10 cellular contexts compared by ENCODE assay signal in the genomic region with DNA sequence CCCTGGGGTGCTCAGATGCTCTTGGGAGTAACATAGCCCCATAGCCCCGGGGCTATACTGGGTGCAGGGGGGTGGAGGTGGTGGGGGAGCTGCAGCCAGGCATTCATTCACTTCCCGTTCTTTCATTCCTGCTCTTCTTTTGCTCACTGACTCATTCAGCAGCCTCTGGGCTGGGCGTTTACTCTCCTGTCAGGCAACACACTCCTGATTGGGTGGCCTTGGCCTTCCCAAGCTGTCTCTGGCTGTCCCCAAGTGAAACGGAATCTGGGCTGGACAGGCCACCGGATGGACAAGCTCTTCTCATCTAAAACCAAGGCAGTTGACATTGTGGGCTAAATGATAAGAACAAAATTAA.
DNase-seq lines count a peak whose midpoint lies in the region; ATAC-seq, FAIRE-seq and TF ChIP-seq lines count a peak whose summit lies in the region.
"Had no signal": no experiment of that assay in that cellular context is flagged by ENCODE, and none has a peak within 500 bp of the region (broad histone marks: within the 10 kb centered on the region; RNA-seq: fewer than 3 reads in every experiment).

No MANE protein-coding gene starts in this region.

- no peak overlapping the region for H3K4me3 ChIP-seq in fibroblast of mammary gland (ENCODE audit: control insufficient read depth, low read depth, low read length)

- DNase-seq in AG08395 (ENCODE audit: low spot score), result peak; percentile 90
- DNase-seq in RCC 7860 (ENCODE audit: low spot score), result peak; percentile 42
- peak; percentile 67 for DNase-seq in fibroblast of mammary gland (ENCODE audit: low read depth)
- DNase-seq in activated CD4-positive, alpha-beta T cell treated with anti-CD3 and anti-CD28 coated beads for 48 hours, result no peak
- no peak for DNase-seq in stimulated activated CD4-positive, alpha-beta T cell treated with anti-CD3 and anti-CD28 coated beads, Interleukin-4, amount 100 ng/mL, for 24 hours
- DNase-seq: effector memory CD4-positive, alpha-beta T cell; T-helper 2 cell had no signal

- peak; percentile 45 for FAIRE-seq in RCC 7860 (lab: Jason Lieb, UNC)

- peaks cover 60% of the 10 kb centered on the region for H3K4me1 Mint-ChIP-seq in nephron

- peak overlapping the region in 2 of 3 experiments; percentile 34 to 65 for H3K4me3 Mint-ChIP-seq in nephron

- no peak for TF ChIP-seq CTCF in fibroblast of mammary gland (conservative IDR thresholded peaks at IDR 0.05; ENCODE audit: control insufficient read depth, insufficient read depth, low read depth, low read length)
- no peak for TF ChIP-seq CTCF in nephron (IDR thresholded peaks at IDR 0.05; ENCODE audit: unreplicated experiment in 3 of 3)

- no peaks in the 10 kb centered on the region for H3K36me3 Mint-ChIP-seq in nephron (ENCODE audit: low read depth)

- no peaks in the 10 kb centered on the region for H3K9me3 Mint-ChIP-seq in nephron

- no peak for ATAC-seq in GM21526 (IDR thresholded peaks at IDR 0.05; ENCODE audit: low FRiP score, unreplicated experiment)
- no peak for ATAC-seq in activated CD4-positive, CD25-positive, alpha-beta regulatory T cell treated with anti-CD3 and anti-CD28 coated beads, Interleukin-2, amount 50 U/mL, for 24 hours

- H3K27ac Mint-ChIP-seq in nephron, result peak overlapping the region; percentile 91 to 98 (median 93)

- no peaks in the 10 kb centered on the region for H3K27me3 Mint-ChIP-seq in nephron (ENCODE audit: low read depth)

Comparison
In these comparisons a context has a peak if more than half of its experiments do, and no peak if none do; other contexts are left out.
1. DNase-seq: peak in AG08395 (single experiment), RCC 7860 (single experiment) and fibroblast of mammary gland (single experiment); none in activated CD4-positive, alpha-beta T cell treated with anti-CD3 and anti-CD28 coated beads for 48 hours (single experiment) and stimulated activated CD4-positive, alpha-beta T cell treated with anti-CD3 and anti-CD28 coated beads, Interleukin-4, amount 100 ng/mL, for 24 hours (single experiment).